8 cellular contexts compared by ENCODE assay signal in the genomic region with DNA sequence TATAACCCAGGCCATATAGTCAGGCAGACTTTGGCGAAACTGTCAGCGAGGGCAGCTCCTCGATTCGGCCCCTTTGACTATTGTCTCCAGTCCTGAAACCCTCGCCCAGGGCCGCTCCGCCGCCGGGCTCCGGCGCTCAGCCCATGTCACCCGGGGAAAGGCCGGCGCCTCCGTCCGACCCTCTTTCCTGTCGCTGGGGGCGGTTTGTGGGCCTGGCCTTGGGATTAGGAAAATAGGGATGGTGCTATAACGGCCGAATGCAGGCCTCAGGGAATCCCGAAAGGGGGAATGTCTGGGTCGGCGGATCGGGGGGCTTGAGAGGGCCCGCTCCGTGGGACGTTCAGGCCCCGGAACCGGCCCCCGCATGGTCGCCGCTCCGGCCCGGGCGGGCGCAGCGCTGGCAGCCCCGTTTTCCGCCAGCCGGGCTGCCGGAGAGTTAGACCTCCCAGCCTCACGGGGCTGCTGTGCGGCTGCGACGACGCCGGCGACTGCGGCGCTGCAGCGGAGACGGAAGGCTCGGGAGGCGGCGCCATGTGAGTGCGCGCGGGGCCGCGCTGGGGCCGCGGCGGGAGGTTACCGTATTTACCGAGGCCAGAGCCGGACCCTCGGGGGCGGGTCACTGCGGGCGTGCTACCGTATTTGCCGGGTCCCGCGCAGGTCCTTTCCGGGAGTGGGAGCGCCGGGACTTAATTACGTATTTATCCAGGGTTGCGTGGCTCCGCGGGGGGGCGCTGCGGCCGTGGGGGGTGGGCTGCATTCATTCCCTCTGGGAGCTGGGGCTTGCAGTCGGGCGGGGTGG. TPM values are rescaled to one million over a fixed set of nuclear protein-coding genes. Genes with fewer than 3 reads are reported as not detected.
DNase-seq lines count a peak whose midpoint lies in the region; ATAC-seq and TF ChIP-seq lines count a peak whose summit lies in the region.

No MANE protein-coding gene starts in this region.

- peak overlapping the region; percentile 87 for H3K4me2 ChIP-seq in mammary epithelial cell (ENCODE audit: insufficient read depth, low read depth, low read length)
- peak overlapping the region; percentile 93 for H3K4me2 ChIP-seq in smooth muscle cell

- ATAC-seq in HG02884 (IDR thresholded peaks at IDR 0.05; ENCODE audit: unreplicated experiment), result peak; percentile 46

- H4K20me1 ChIP-seq in mammary epithelial cell (ENCODE audit: insufficient read depth, low read length) (no peaks in the 10 kb centered on the region), smooth muscle cell (ENCODE audit: low read depth) (no peaks in the 10 kb centered on the region)

- H2AFZ ChIP-seq in mammary epithelial cell (ENCODE audit: low read depth, low read length) (peak overlapping the region; percentile 96), smooth muscle cell (ENCODE audit: low read depth) (peak overlapping the region; percentile 94)

- CTCF ChIA-PET in mammary epithelial cell (lab: Charles Lee; ENCODE audit: low non-redundant PET), result interaction anchor here (0.5 kb wide), 1 partner anchor 683 kb away, joined by 3 read pairs; no protein-coding TSS in a partner anchor

- H3K9ac ChIP-seq in mammary epithelial cell (ENCODE audit: insufficient read depth, low read length), result peak overlapping the region; percentile 44
- peak overlapping the region; percentile 76 for H3K9ac ChIP-seq in smooth muscle cell (ENCODE audit: low read depth)

- TF ChIP-seq CTCF in WI38 (IDR thresholded peaks at IDR 0.05; ENCODE audit: low read depth, low read length) (no peak), mammary epithelial cell (conservative IDR thresholded peaks at IDR 0.05 in 1 of 2, IDR thresholded peaks at IDR 0.05 in 1 of 2; ENCODE audit: extremely low read depth in 1 of 2, insufficient read depth in 1 of 2, low read depth in 1 of 2, low read length in 2 of 2) (peak in 1 of 2 donors; percentile 33), smooth muscle cell (IDR thresholded peaks at IDR 0.05; ENCODE audit: borderline replicate concordance, insufficient read depth, poor library complexity, severe bottlenecking) (no peak)

- intact Hi-C loops in mammary epithelial cell (cut with micrococcal nuclease), result loop anchor here (2.0 to 5.0 kb wide), 2 partner anchors 26 to 43 kb away; a partner anchor contains a TSS

- peaks cover 3% of the 10 kb centered on the region for H3F3A ChIP-seq in smooth muscle cell (ENCODE audit: low read depth)

- in situ Hi-C loops in mammary epithelial cell (cut with MboI; ENCODE audit: low sequenced_read_pairs in 2 of 2), result no loop called here

- H3K79me2 ChIP-seq in mammary epithelial cell (ENCODE audit: insufficient read depth, low read length), result no peaks in the 10 kb centered on the region
- no peaks in the 10 kb centered on the region for H3K79me2 ChIP-seq in smooth muscle cell (ENCODE audit: low read depth)

- H3K27me3 ChIP-seq in mammary epithelial cell (ENCODE audit: insufficient read depth, low read length) (no peaks in the 10 kb centered on the region), smooth muscle cell (ENCODE audit: low read depth) (no peaks in the 10 kb centered on the region)

- 18% methylated on average over 5 of the region's 86 CpGs for WGBS in mammary epithelial cell (ENCODE audit: low coverage, missing lambda C conversion rate)
- WGBS in smooth muscle cell (ENCODE audit: low lambda C conversion rate), result 1% methylated on average over 54 of the region's 86 CpGs

- H3K27ac ChIP-seq in mammary epithelial cell (ENCODE audit: insufficient read depth, low read depth, low read length), result no peak overlapping the region
- H3K27ac ChIP-seq in smooth muscle cell (ENCODE audit: low read depth), result peak overlapping the region; percentile 73

- H3K4me3 ChIP-seq in WI38 (ENCODE audit: low read depth, low read length) (peak overlapping the region; percentile 64), mammary epithelial cell (replicated peaks in 1 of 3; ENCODE audit: insufficient read depth in 1 of 3, low read depth in 2 of 3, low read length in 3 of 3) (peak overlapping the region; percentile 39 to 73 (median 54)), smooth muscle cell (peak overlapping the region; percentile 72)

- no TSS peak for BruUV-seq in mammary epithelial cell (replicated peaks; lab: Mats Ljungman, UMichigan)

- H3K36me3 ChIP-seq in mammary epithelial cell (ENCODE audit: insufficient read depth, low read length), result no peaks in the 10 kb centered on the region
- no peaks in the 10 kb centered on the region for H3K36me3 ChIP-seq in smooth muscle cell (ENCODE audit: low read depth)

- H3K4me1 ChIP-seq in mammary epithelial cell (ENCODE audit: insufficient read depth, low read length) (peaks cover 12% of the 10 kb centered on the region), smooth muscle cell (ENCODE audit: low read depth) (peaks cover 36% of the 10 kb centered on the region)

- DNase-seq in SKM-1 treated with dmso at 0.1 percent for 144 hours (lab: John Stamatoyannopoulos, UW; ENCODE audit: unreplicated experiment) (peak; percentile 34), SKM-1 (lab: John Stamatoyannopoulos, UW; ENCODE audit: unreplicated experiment) (no peak), NCI-H2029 treated with DMSO at 0.1 percent for 48 hours (lab: John Stamatoyannopoulos, UW) (peak; percentile 44), mammary epithelial cell (peak; percentile 70), inferior parietal cortex (ENCODE audit: extremely low spot score) (peak; percentile 86), smooth muscle cell (lab: John Stamatoyannopoulos, UW; ENCODE audit: unreplicated experiment) (peak; percentile 71)

- H3K9me3 ChIP-seq in mammary epithelial cell (replicated peaks; ENCODE audit: insufficient read depth, low read length) (no peaks in the 10 kb centered on the region), smooth muscle cell (replicated peaks; ENCODE audit: low read depth) (no peaks in the 10 kb centered on the region)

- dilution Hi-C loops in mammary epithelial cell (cut with HindIII; ENCODE audit: low sequenced_read_pairs), result no loop called here

RNA-seq across cellular contexts. Expression of a gene that starts 25.9 kb away (rescaled TPM):
- total RNA-seq in mammary epithelial cell (1 to 10 TPM; 2.0 to 2.3 TPM), smooth muscle cell (4.7 and 5.9 TPM in 2 replicates)
- polyA plus RNA-seq in mammary epithelial cell (1.1 TPM), smooth muscle cell (16.8 and 23.8 TPM in 2 replicates)
- 2.6 TPM for polyA minus RNA-seq in mammary epithelial cell

RNA-seq across cellular contexts. Expression of a gene that starts 36.4 kb away (rescaled TPM):
- total RNA-seq in mammary epithelial cell (10 to 100 TPM in 1 of 2 donors, 1 to 10 TPM in 1; 5.6 to 33.5 TPM), smooth muscle cell (39.4 and 60.9 TPM in 2 replicates)
- polyA plus RNA-seq in mammary epithelial cell (3.9 TPM), smooth muscle cell (55.5 and 68.1 TPM in 2 replicates)
- 4.7 TPM for polyA minus RNA-seq in mammary epithelial cell

RNA-seq across cellular contexts. Expression of a gene that starts 45.4 kb away (rescaled TPM):
- total RNA-seq in mammary epithelial cell, result 1 to 10 TPM in 1 of 2 donors, not detected in 1; 3.6 TPM
- 1.2 TPM for polyA plus RNA-seq in mammary epithelial cell
- polyA minus RNA-seq in mammary epithelial cell, result not detected
- total RNA-seq in smooth muscle cell, result not detected in 2 replicates
- polyA plus RNA-seq in smooth muscle cell, result not detected in 2 replicates
